ENCODE assay signal across 9 cellular contexts in genomic region chr12:15527201-15527782, GRCh38.
A peak's percentile ranks its signal among the peaks of the same experiment; 100 is the strongest.
DNase-seq lines count a peak whose midpoint lies in the region; ATAC-seq and TF ChIP-seq lines count a peak whose summit lies in the region.
"Had no signal": no experiment of that assay in that cellular context is flagged by ENCODE, and none has a peak within 500 bp of the region (broad histone marks: within the 10 kb centered on the region; RNA-seq: fewer than 3 reads in every experiment).

No MANE protein-coding gene starts in this region.

- H3K36me3 Mint-ChIP-seq in naive thymus-derived CD4-positive, alpha-beta T cell, result peaks cover 4 to 11% (median 6%) of the 10 kb centered on the region in 5 donors
- peaks cover 4% of the 10 kb centered on the region for H3K36me3 Mint-ChIP-seq in CD8-positive, alpha-beta T cell

- peak overlapping the region; percentile 42; the same call in 1 of the 2 replicates for H3K4me2 ChIP-seq in MM.1S (ENCODE audit: low read depth, low read length)

- H3K4me1 Mint-ChIP-seq in naive thymus-derived CD4-positive, alpha-beta T cell, result peaks cover 0 to 4% (median 0%) of the 10 kb centered on the region in 7 donors
- H3K4me1 Mint-ChIP-seq in CD8-positive, alpha-beta T cell (ENCODE audit: low read depth), result peaks cover under 1% of the 10 kb centered on the region

- H3K4me3 Mint-ChIP-seq in naive thymus-derived CD4-positive, alpha-beta T cell, result no peak overlapping the region
- no peak overlapping the region for H3K4me3 Mint-ChIP-seq in CD8-positive, alpha-beta T cell

- ATAC-seq in naive thymus-derived CD4-positive, alpha-beta T cell, result peak; percentile 34
- ATAC-seq in GM21423 (IDR thresholded peaks at IDR 0.05; ENCODE audit: unreplicated experiment), result no peak
- no peak for ATAC-seq in CD8-positive, alpha-beta T cell

- peak; percentile 19 for DNase-seq in EL
- no peak for DNase-seq in MM.1S
- peak; percentile 45 for DNase-seq in colonic mucosa
- DNase-seq in naive thymus-derived CD4-positive, alpha-beta T cell, result no peak
- no peak for DNase-seq in CD8-positive, alpha-beta T cell
- DNase-seq in NCI-H1417 treated with DMSO at 0.1 percent for 48 hours (lab: John Stamatoyannopoulos, UW), result no peak
- no peak for DNase-seq in NCI-H2107 treated with DMSO at 0.1 percent for 48 hours (lab: John Stamatoyannopoulos, UW; ENCODE audit: unreplicated experiment)
- DNase-seq: NCI-H510A treated with DMSO at 0.1 percent for 48 hours had no signal

- H3K4me1 ChIP-seq in MM.1S (ENCODE audit: low read length), result peaks cover 10% of the 10 kb centered on the region
- H3K4me1 ChIP-seq in colonic mucosa, result no peaks in the 10 kb centered on the region
- H3K4me1 ChIP-seq in naive thymus-derived CD4-positive, alpha-beta T cell (ENCODE audit: control insufficient read depth in 2 of 2, insufficient read depth in 2 of 2, low read length in 2 of 2), result peaks cover 0 to under 1% of the 10 kb centered on the region in 2 donors
- no peaks in the 10 kb centered on the region for H3K4me1 ChIP-seq in CD8-positive, alpha-beta T cell (ENCODE audit: insufficient read depth, low read length)

- H3K27me3 Mint-ChIP-seq in naive thymus-derived CD4-positive, alpha-beta T cell, result peaks cover 0 to 44% (median 11%) of the 10 kb centered on the region in 5 donors
- H3K27me3 Mint-ChIP-seq in CD8-positive, alpha-beta T cell (ENCODE audit: low read depth), result peaks cover 12% of the 10 kb centered on the region

- peaks cover 0 to 24% (median 10%) of the 10 kb centered on the region in 11 donors for H3K9me3 Mint-ChIP-seq in naive thymus-derived CD4-positive, alpha-beta T cell
- H3K9me3 Mint-ChIP-seq in CD8-positive, alpha-beta T cell, result peaks cover 5% of the 10 kb centered on the region

- H4K20me1 ChIP-seq in MM.1S (ENCODE audit: insufficient read depth, low read length), result no peaks in the 10 kb centered on the region

- H3F3A ChIP-seq in MM.1S (ENCODE audit: insufficient read depth, low read length), result 0 out of 2 replicates have a peak, but pooled peaks cover 5% of the 10 kb centered on the region

- H3K36me3 ChIP-seq in MM.1S (replicated peaks; ENCODE audit: insufficient read depth, low read length) (no peaks in the 10 kb centered on the region), colonic mucosa (no peaks in the 10 kb centered on the region)
- no peaks in the 10 kb centered on the region for H3K36me3 ChIP-seq in naive thymus-derived CD4-positive, alpha-beta T cell (ENCODE audit: control insufficient read depth in 2 of 3, insufficient read depth in 3 of 3, low read length in 3 of 3)
- H3K36me3 ChIP-seq in CD8-positive, alpha-beta T cell (ENCODE audit: insufficient read depth, low read length), result no peaks in the 10 kb centered on the region

- no peaks in the 10 kb centered on the region for H3K79me2 ChIP-seq in MM.1S (ENCODE audit: low read length)

- H3K27me3 ChIP-seq in MM.1S (replicated peaks; ENCODE audit: insufficient read depth, low read length) (no peaks in the 10 kb centered on the region), colonic mucosa (no peaks in the 10 kb centered on the region)
- no peaks in the 10 kb centered on the region for H3K27me3 ChIP-seq in naive thymus-derived CD4-positive, alpha-beta T cell (ENCODE audit: control insufficient read depth in 2 of 2, insufficient read depth in 2 of 2, low read length in 2 of 2)
- H3K27me3 ChIP-seq in CD8-positive, alpha-beta T cell (ENCODE audit: insufficient read depth, low read length), result no peaks in the 10 kb centered on the region

- no peak overlapping the region for H3K27ac Mint-ChIP-seq in naive thymus-derived CD4-positive, alpha-beta T cell
- no peak overlapping the region for H3K27ac Mint-ChIP-seq in CD8-positive, alpha-beta T cell

- H3K4me3 ChIP-seq in MM.1S (ENCODE audit: low read length) (peak overlapping the region; percentile 19; the same call in 1 of the 2 replicates), colonic mucosa (no peak overlapping the region)
- no peak overlapping the region for H3K4me3 ChIP-seq in naive thymus-derived CD4-positive, alpha-beta T cell (ENCODE audit: low read length)
- no peak overlapping the region for H3K4me3 ChIP-seq in CD8-positive, alpha-beta T cell (ENCODE audit: low read depth, low read length)

- intact Hi-C loops in colonic mucosa (cut with DNase I), result loop anchor here (10.0 kb wide), 2 partner anchors 328 to 382 kb away; no protein-coding TSS in a partner anchor
- intact Hi-C loops in naive thymus-derived CD4-positive, alpha-beta T cell (cut with micrococcal nuclease), result loop anchor here in 1 of 2 donors (2.0 kb wide), 1 partner anchor 258 kb away; no protein-coding TSS in a partner anchor
- intact Hi-C loops in CD8-positive, alpha-beta T cell (cut with DNase I, micrococcal nuclease), result loop anchor here in 1 of 2 experiments (10.0 kb wide), 1 partner anchor 802 kb away; no protein-coding TSS in a partner anchor

- no peaks in the 10 kb centered on the region for H3K9me2 ChIP-seq in MM.1S (replicated peaks; ENCODE audit: insufficient read depth, low read length)

- peak; percentile 54 for TF ChIP-seq CTCF in MM.1S (IDR thresholded peaks at IDR 0.05; ENCODE audit: low read length)
- peak; percentile 20 for TF ChIP-seq CTCF in colonic mucosa (IDR thresholded peaks at IDR 0.05)
- TF ChIP-seq CTCF in CD8-positive, alpha-beta T cell (IDR thresholded peaks at IDR 0.05), result no peak

- CTCF ChIA-PET in naive thymus-derived CD4-positive, alpha-beta T cell (lab: Charles Lee), result interaction anchor here (0.7 to 12.1 kb wide), 2 partner anchors 35 to 57 kb away, joined by 3 to 405 read pairs; no protein-coding TSS in a partner anchor
- CTCF ChIA-PET in CD8-positive, alpha-beta T cell (lab: Charles Lee), result interaction anchor here (0.9 to 2.1 kb wide), 3 partner anchors 56 to 63 kb away, joined by 4 to 9 read pairs (median 4); no protein-coding TSS in a partner anchor

- peak overlapping the region; percentile 19; the same call in 1 of the 2 replicates for H3K27ac ChIP-seq in MM.1S (ENCODE audit: low read length)
- no peak overlapping the region for H3K27ac ChIP-seq in colonic mucosa
- no peak overlapping the region for H3K27ac ChIP-seq in naive thymus-derived CD4-positive, alpha-beta T cell (ENCODE audit: low read depth, low read length)
- no peak overlapping the region for H3K27ac ChIP-seq in CD8-positive, alpha-beta T cell (ENCODE audit: low read depth, low read length)

- POLR2A ChIA-PET in naive thymus-derived CD4-positive, alpha-beta T cell (lab: Charles Lee), result interaction anchor here (1.5 kb wide), 1 partner anchor 19 kb away, joined by 3 read pairs; no protein-coding TSS in a partner anchor
- POLR2A ChIA-PET in CD8-positive, alpha-beta T cell (lab: Charles Lee), result interaction anchor here (1.5 kb wide), 1 partner anchor 19 kb away, joined by 3 read pairs; no protein-coding TSS in a partner anchor

- peak overlapping the region; percentile 32 for H2AFZ ChIP-seq in MM.1S (ENCODE audit: low read length)

- H3K9ac ChIP-seq in MM.1S (ENCODE audit: low read length) (no peak overlapping the region; the same call in 1 of the 2 replicates), colonic mucosa (ENCODE audit: low read depth in 2 of 2, low read length in 2 of 2) (no peak overlapping the region)

- H3K9me3 ChIP-seq in MM.1S (replicated peaks; ENCODE audit: insufficient read depth, low read length) (no peaks in the 10 kb centered on the region), colonic mucosa (no peaks in the 10 kb centered on the region)
- peaks cover 4 to 5% (median 4%) of the 10 kb centered on the region in 3 experiments for H3K9me3 ChIP-seq in naive thymus-derived CD4-positive, alpha-beta T cell (ENCODE audit: control insufficient read depth in 2 of 3, low read length in 3 of 3)
- peaks cover 7% of the 10 kb centered on the region for H3K9me3 ChIP-seq in CD8-positive, alpha-beta T cell (ENCODE audit: low read length)

Comparison
In these comparisons a context has a peak if more than half of its experiments do, and no peak if none do; other contexts are left out.
1. DNase-seq: peak in EL (single experiment) and colonic mucosa (single experiment); none in MM.1S (single experiment), naive thymus-derived CD4-positive, alpha-beta T cell (0 of 9), CD8-positive, alpha-beta T cell (0 of 7), NCI-H1417 treated with DMSO at 0.1 percent for 48 hours (single experiment) and NCI-H2107 treated with DMSO at 0.1 percent for 48 hours (single experiment).